In genomic region chr15:89647191-89647851, GRCh38 we compare ENCODE assay signal across 9 cellular contexts. TPM values are rescaled to one million over a fixed set of nuclear protein-coding genes. Genes with fewer than 3 reads are reported as not detected.
DNase-seq lines count a peak whose midpoint lies in the region; ATAC-seq and TF ChIP-seq lines count a peak whose summit lies in the region.
"Had no signal": no experiment of that assay in that cellular context is flagged by ENCODE, and none has a peak within 500 bp of the region (broad histone marks: within the 10 kb centered on the region; RNA-seq: fewer than 3 reads in every experiment).

No MANE protein-coding gene starts in this region.

- DNase-seq in AG10803 (ENCODE audit: low read depth) (peak; percentile 52), OCI-M1 (lab: John Stamatoyannopoulos, UW) (peak; percentile 82), fibroblast of gingiva (ENCODE audit: low read depth) (peak; percentile 42), natural killer cell (peak; percentile 68), substantia nigra (lab: John Stamatoyannopoulos, UW) (peak in 31 of 49 donors; percentile 7 to 62 (median 33))
- DNase-seq in activated T-cell treated with anti-CD3 and anti-CD28 coated beads, Interleukin-2, amount 50 U/mL, for 1 hour, result peak; percentile 62

- H3K4me1 Mint-ChIP-seq in natural killer cell, result peaks cover 0 to 5% of the 10 kb centered on the region in 2 donors

- intact Hi-C loops in natural killer cell (cut with micrococcal nuclease), result no loop called here

- H3K9me3 Mint-ChIP-seq in natural killer cell, result no peaks in the 10 kb centered on the region

- no peak overlapping the region for H3K27ac Mint-ChIP-seq in natural killer cell

- H3K27me3 Mint-ChIP-seq in natural killer cell (ENCODE audit: low read depth in 2 of 2), result peaks cover 0 to 3% of the 10 kb centered on the region in 2 donors

- TF ChIP-seq CTCF in AG10803 (conservative IDR thresholded peaks at IDR 0.05; ENCODE audit: low read length) (peak; percentile 88), natural killer cell (IDR thresholded peaks at IDR 0.05) (peak; percentile 64)

- no peak overlapping the region for H3K4me3 Mint-ChIP-seq in natural killer cell

- peak; percentile 53 for ATAC-seq in GM21390 (IDR thresholded peaks at IDR 0.05; ENCODE audit: unreplicated experiment)
- peak; percentile 63 to 84 (median 70) for ATAC-seq in natural killer cell
- no peak for ATAC-seq in HG02571 (IDR thresholded peaks at IDR 0.05; ENCODE audit: unreplicated experiment)

- H3K27ac ChIP-seq in substantia nigra (ENCODE audit: low read depth, low read length, poor library complexity, severe bottlenecking), result no peak overlapping the region

- H3K36me3 Mint-ChIP-seq in natural killer cell, result no peaks in the 10 kb centered on the region

- no peak overlapping the region for H3K4me3 ChIP-seq in AG10803 (ENCODE audit: low read length)
- H3K4me3 ChIP-seq: HAP-1 had no signal

RNA-seq across cellular contexts. Expression of gene KIF7, which starts 7.9 kb away (rescaled TPM):
- 1 to 10 TPM in 2 of 3 donors, under 1 TPM in 1; 0.93 to 3.6 (median 1.6) TPM for total RNA-seq in natural killer cell

RNA-seq across cellular contexts. Expression of gene PLIN1, which starts 31.8 kb away (rescaled TPM):
- under 1 TPM; 0.40 to 0.75 (median 0.66) TPM for total RNA-seq in natural killer cell

RNA-seq across cellular contexts. Expression of gene PEX11A, which starts 43.2 kb away (rescaled TPM):
- total RNA-seq in natural killer cell, result 1 to 10 TPM; 2.0 to 3.1 (median 3.1) TPM

RNA-seq across cellular contexts. Expression of gene WDR93, which starts 43.3 kb away (rescaled TPM):
- under 1 TPM in 2 of 3 donors, not detected in 1; 0.25 to 0.38 TPM for total RNA-seq in natural killer cell
